8 cellular contexts compared by ENCODE assay signal in the genomic region with DNA sequence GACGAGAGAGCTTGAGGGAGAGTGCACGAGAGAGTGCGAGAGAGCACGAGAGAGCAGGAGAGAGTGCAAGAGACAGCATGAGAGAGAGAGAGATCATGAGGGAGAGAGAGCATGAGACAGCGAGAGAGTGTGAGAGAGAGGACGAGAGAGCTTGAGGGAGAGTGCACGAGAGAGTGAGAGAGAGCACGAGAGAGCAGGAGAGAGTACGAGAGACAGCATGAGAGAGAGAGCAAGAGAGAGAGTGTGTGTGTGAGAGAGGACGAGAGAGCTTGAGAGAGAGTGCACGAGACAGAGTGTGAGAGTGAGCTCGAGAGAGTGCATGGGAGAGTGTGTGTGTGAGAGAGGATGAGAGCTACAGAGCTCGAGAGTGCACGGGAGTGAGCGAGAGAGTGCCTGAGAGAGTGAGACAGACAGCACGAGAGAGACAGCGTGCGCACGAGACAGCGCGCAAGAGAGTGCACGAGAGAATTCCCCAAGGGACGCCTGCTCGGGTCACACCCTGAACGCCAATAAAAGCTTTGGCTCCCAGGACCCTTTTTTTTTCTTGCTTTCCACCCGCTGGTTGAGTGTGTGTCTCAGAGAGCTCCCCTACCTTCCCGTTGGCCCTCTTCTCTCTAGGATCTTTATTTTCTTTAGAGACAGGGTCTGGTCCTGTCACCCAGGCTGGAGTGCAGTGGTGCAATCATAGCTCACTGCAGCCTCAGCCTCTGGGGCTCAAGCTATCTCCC. TPM values are rescaled to one million over a fixed set of nuclear protein-coding genes. Genes with fewer than 3 reads are reported as not detected.
A peak's percentile ranks its signal among the peaks of the same experiment; 100 is the strongest.
DNase-seq lines count a peak whose midpoint lies in the region; ATAC-seq, FAIRE-seq and TF ChIP-seq lines count a peak whose summit lies in the region.

No MANE protein-coding gene starts in this region.

- H3K27ac ChIP-seq in Karpas-422 (ENCODE audit: low read length) (no peak overlapping the region), neural cell (ENCODE audit: low read length) (no peak overlapping the region)

- H3K9ac ChIP-seq in Karpas-422 (ENCODE audit: low read length) (peak overlapping the region; percentile 58), neural cell (ENCODE audit: low read length) (no peak overlapping the region)

- H3K9me3 ChIP-seq in Karpas-422 (ENCODE audit: low read length): no peaks in the 10 kb centered on the region
- H3K9me3 ChIP-seq in neural cell (ENCODE audit: low read length): no peaks in the 10 kb centered on the region

- H4K20me1 ChIP-seq in Karpas-422 (ENCODE audit: insufficient read depth, low read depth, low read length) (no peaks in the 10 kb centered on the region), neural cell (ENCODE audit: insufficient read depth) (no peaks in the 10 kb centered on the region)

- TF ChIP-seq RAD21 in neural cell (conservative IDR thresholded peaks at IDR 0.05): no peak

- ATAC-seq in HG03196 (IDR thresholded peaks at IDR 0.05; ENCODE audit: unreplicated experiment) (no peak), GM18909 (IDR thresholded peaks at IDR 0.05; ENCODE audit: poor library complexity, unreplicated experiment) (no peak)

- H3K4me1 ChIP-seq in Karpas-422 (ENCODE audit: low read length): peaks cover 50% of the 10 kb centered on the region

- H3K36me3 ChIP-seq in Karpas-422 (ENCODE audit: insufficient read depth, low read length) (no peaks in the 10 kb centered on the region), bronchial epithelial cell (ENCODE audit: control insufficient read depth, insufficient read depth, low read length) (no peaks in the 10 kb centered on the region), neural cell (ENCODE audit: insufficient read depth, low read length) (no peaks in the 10 kb centered on the region)

- H2AFZ ChIP-seq in Karpas-422 (ENCODE audit: low read length) (peak overlapping the region; percentile 82), neural cell (ENCODE audit: low read depth, low read length) (peak overlapping the region; percentile 11)

- H3K4me2 ChIP-seq in Karpas-422 (ENCODE audit: low read depth, low read length, poor library complexity, severe bottlenecking): peak overlapping the region; percentile 69
- H3K4me2 ChIP-seq in neural cell (ENCODE audit: low read length): peak overlapping the region; percentile 13

- H3K27me3 ChIP-seq in Karpas-422 (ENCODE audit: low read length) (no peaks in the 10 kb centered on the region), bronchial epithelial cell (ENCODE audit: control insufficient read depth, insufficient read depth, low read length) (peaks cover 36% of the 10 kb centered on the region), neural cell (ENCODE audit: insufficient read depth, low read depth, low read length) (peaks cover 68% of the 10 kb centered on the region)

- no peaks in the 10 kb centered on the region for H3K9me2 ChIP-seq in Karpas-422 (replicated peaks; ENCODE audit: insufficient read depth, low read length)
- H3K9me2 ChIP-seq in neural cell (ENCODE audit: insufficient read depth, low read length): no peaks in the 10 kb centered on the region

- no peaks in the 10 kb centered on the region for H3K79me2 ChIP-seq in Karpas-422 (ENCODE audit: low read length)
- no peaks in the 10 kb centered on the region for H3K79me2 ChIP-seq in neural cell (replicated peaks; ENCODE audit: insufficient read depth, low read length)

- TF ChIP-seq CTCF in GM12865 (IDR thresholded peaks at IDR 0.05; ENCODE audit: insufficient read depth, low read depth, low read length, missing control alignments): no peak
- TF ChIP-seq CTCF in bronchial epithelial cell (IDR thresholded peaks at IDR 0.05; ENCODE audit: insufficient read depth, low read length, severe bottlenecking): no peak
- TF ChIP-seq CTCF in neural cell (IDR thresholded peaks at IDR 0.05; ENCODE audit: poor library complexity, severe bottlenecking): no peak

- no peak for TF ChIP-seq EP300 in neural cell (conservative IDR thresholded peaks at IDR 0.05; ENCODE audit: poor library complexity, severe bottlenecking)

- FAIRE-seq in bronchial epithelial cell (lab: Jason Lieb, UNC): peak; percentile 98

- DNase-seq in GM12865 (ENCODE audit: low read depth) (peak; percentile 83), Karpas-422 (peak; percentile 81), bronchial epithelial cell (ENCODE audit: low read depth) (no peak), NCI-H2196 (lab: John Stamatoyannopoulos, UW; ENCODE audit: unreplicated experiment) (no peak), superior temporal gyrus (ENCODE audit: extremely low spot score) (no peak)

- H3F3A ChIP-seq in neural cell (ENCODE audit: insufficient read depth, low read length, poor library complexity, severe bottlenecking): no peaks in the 10 kb centered on the region

- H3K4me3 ChIP-seq in GM12865 (ENCODE audit: low read depth, low read length): peak overlapping the region; percentile 91
- peak overlapping the region; percentile 60 for H3K4me3 ChIP-seq in Karpas-422 (ENCODE audit: low read length)
- no peak overlapping the region for H3K4me3 ChIP-seq in bronchial epithelial cell (ENCODE audit: low read depth, low read length)
- H3K4me3 ChIP-seq in neural cell (ENCODE audit: low read length): peak overlapping the region; percentile 64

TF ChIP-seq in neural cell, 6 proteins besides CTCF, POLR2A, EP300 and RAD21:
- TF ChIP-seq POLR2AphosphoS5 (IDR thresholded peaks at IDR 0.05): peak; percentile 14
- TF ChIP-seq, protein P1, sequence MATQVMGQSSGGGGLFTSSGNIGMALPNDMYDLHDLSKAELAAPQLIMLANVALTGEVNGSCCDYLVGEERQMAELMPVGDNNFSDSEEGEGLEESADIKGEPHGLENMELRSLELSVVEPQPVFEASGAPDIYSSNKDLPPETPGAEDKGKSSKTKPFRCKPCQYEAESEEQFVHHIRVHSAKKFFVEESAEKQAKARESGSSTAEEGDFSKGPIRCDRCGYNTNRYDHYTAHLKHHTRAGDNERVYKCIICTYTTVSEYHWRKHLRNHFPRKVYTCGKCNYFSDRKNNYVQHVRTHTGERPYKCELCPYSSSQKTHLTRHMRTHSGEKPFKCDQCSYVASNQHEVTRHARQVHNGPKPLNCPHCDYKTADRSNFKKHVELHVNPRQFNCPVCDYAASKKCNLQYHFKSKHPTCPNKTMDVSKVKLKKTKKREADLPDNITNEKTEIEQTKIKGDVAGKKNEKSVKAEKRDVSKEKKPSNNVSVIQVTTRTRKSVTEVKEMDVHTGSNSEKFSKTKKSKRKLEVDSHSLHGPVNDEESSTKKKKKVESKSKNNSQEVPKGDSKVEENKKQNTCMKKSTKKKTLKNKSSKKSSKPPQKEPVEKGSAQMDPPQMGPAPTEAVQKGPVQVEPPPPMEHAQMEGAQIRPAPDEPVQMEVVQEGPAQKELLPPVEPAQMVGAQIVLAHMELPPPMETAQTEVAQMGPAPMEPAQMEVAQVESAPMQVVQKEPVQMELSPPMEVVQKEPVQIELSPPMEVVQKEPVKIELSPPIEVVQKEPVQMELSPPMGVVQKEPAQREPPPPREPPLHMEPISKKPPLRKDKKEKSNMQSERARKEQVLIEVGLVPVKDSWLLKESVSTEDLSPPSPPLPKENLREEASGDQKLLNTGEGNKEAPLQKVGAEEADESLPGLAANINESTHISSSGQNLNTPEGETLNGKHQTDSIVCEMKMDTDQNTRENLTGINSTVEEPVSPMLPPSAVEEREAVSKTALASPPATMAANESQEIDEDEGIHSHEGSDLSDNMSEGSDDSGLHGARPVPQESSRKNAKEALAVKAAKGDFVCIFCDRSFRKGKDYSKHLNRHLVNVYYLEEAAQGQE (IDR thresholded peaks at IDR 0.05; ENCODE audit: borderline replicate concordance): no peak

RNA-seq across cellular contexts. Expression of gene CD70, which starts 3.7 kb away (rescaled TPM):
- 10.4 and 12.6 TPM in 2 replicates for total RNA-seq in Karpas-422 (2014; rRNA removed; shearing (Covaris generic); ENCODE audit: low replicate concordance)
- total RNA-seq in bronchial epithelial cell: not detected in 2 replicates
- not detected in 2 replicates for polyA plus RNA-seq in neural cell
- not detected in 2 replicates for polyA minus RNA-seq in neural cell

RNA-seq across cellular contexts. Expression of gene TNFSF9, which starts 56.4 kb away (rescaled TPM):
- 10.3 and 14.5 TPM in 2 replicates for total RNA-seq in Karpas-422 (2014; rRNA removed; shearing (Covaris generic); ENCODE audit: low replicate concordance)
- total RNA-seq in bronchial epithelial cell: 4.6 and 5.5 TPM in 2 replicates
- 0.86 and 1.3 TPM in 2 replicates for polyA plus RNA-seq in neural cell
- polyA minus RNA-seq in neural cell: 1.9 and 2.3 TPM in 2 replicates

Comparison
In these comparisons a context has a peak if more than half of its experiments do, and no peak if none do; other contexts are left out.
1. DNase-seq: peak in GM12865 (single experiment) and Karpas-422 (single experiment); none in bronchial epithelial cell (single experiment), NCI-H2196 (single experiment) and superior temporal gyrus (single experiment).
2. RNA of gene CD70, which starts 3.7 kb away (total RNA-seq): 10.4 to 12.6 TPM in Karpas-422; not detected in bronchial epithelial cell; every median in the first group is over 10 times any median in the second.